ENCODE assay signal across 16 cellular contexts in the genomic region with DNA sequence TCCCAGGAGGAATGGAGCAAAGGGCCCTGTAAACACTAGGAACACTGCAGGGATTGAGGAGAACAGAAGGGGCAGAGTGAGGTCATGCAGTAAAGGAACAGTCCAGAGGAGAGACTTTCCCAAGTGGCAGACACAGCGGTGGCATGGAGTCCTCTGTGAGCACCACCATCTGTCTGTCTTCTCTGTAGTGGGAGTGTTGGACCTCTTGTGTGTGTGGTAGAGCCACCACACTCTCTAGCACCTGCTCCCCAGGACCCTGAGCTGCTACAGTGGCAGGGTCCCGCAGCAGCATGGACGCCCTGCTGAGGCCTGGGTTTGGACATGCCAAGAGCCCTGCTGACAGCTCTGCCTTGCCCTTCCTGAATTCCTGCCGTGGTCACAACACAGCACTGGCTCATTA.
DNase-seq lines count a peak whose midpoint lies in the region; ATAC-seq lines count a peak whose summit lies in the region.
"Had no signal": no experiment of that assay in that cellular context is flagged by ENCODE, and none has a peak within 500 bp of the region (broad histone marks: within the 10 kb centered on the region; RNA-seq: fewer than 3 reads in every experiment).

No MANE protein-coding gene starts in this region.

- H3K9ac ChIP-seq in neuronal stem cell (ENCODE audit: low read depth, low read length, poor library complexity) = no peak overlapping the region
- H3K9ac ChIP-seq: BLaER1 had no signal

- H3K79me1 ChIP-seq in neuronal stem cell (ENCODE audit: low read depth, low read length) = no peaks in the 10 kb centered on the region

- peaks cover 0 to 14% (median 0%) of the 10 kb centered on the region in 3 experiments for H3K27me3 ChIP-seq in neuronal stem cell (ENCODE audit: control insufficient read depth in 3 of 3, insufficient read depth in 3 of 3, low read depth in 1 of 3, low read length in 3 of 3)
- H3K27me3 ChIP-seq: BLaER1 had no signal

- DNase-seq in NCI-H2171 treated with DMSO at 0.1 percent for 48 hours (lab: John Stamatoyannopoulos, UW) (peak; percentile 12), NCI-H2171 (lab: John Stamatoyannopoulos, UW) (no peak), NCI-H69 (lab: John Stamatoyannopoulos, UW) (peak; percentile 16), neuronal stem cell (ENCODE audit: low spot score) (no peak)
- no peak for DNase-seq in central memory CD4-positive, alpha-beta T cell
- DNase-seq: 8988T; CD4-positive, alpha-beta memory T cell; DMS53; DND-41; EL; HCEC 1CT; HFFc6 had no signal

- H3K23ac ChIP-seq in neuronal stem cell (ENCODE audit: low read depth, low read length, poor library complexity) = no peak overlapping the region

- no peak overlapping the region for H2BK5ac ChIP-seq in neuronal stem cell (ENCODE audit: low read length)

- peak overlapping the region; percentile 24 for H2AK5ac ChIP-seq in neuronal stem cell (ENCODE audit: low read depth, low read length)

- WGBS in neuronal stem cell (ENCODE audit: extremely low coverage in 2 of 2, insufficient read length in 2 of 2, insufficient replicate concordance in 1 of 2), 2 donors = no CpG with 5 or more reads among the region's 4 CpGs

- no peaks in the 10 kb centered on the region for H3K4me1 ChIP-seq in neuronal stem cell (ENCODE audit: control insufficient read depth in 2 of 2, insufficient read depth in 1 of 2, low read depth in 1 of 2, low read length in 2 of 2)

- no peak overlapping the region for H4K8ac ChIP-seq in neuronal stem cell (ENCODE audit: low read depth, low read length)

- ATAC-seq in HG02981 (IDR thresholded peaks at IDR 0.05; ENCODE audit: unreplicated experiment) (no peak), GM21825 (IDR thresholded peaks at IDR 0.05; ENCODE audit: unreplicated experiment) (no peak)
- ATAC-seq: GM12878 had no signal

- H3K4ac ChIP-seq in neuronal stem cell (ENCODE audit: low read length) = no peak overlapping the region

- H2BK12ac ChIP-seq in neuronal stem cell (ENCODE audit: low read length) = no peak overlapping the region

- no peak overlapping the region for H3K14ac ChIP-seq in neuronal stem cell (ENCODE audit: low read length)

- H2AFZ ChIP-seq in neuronal stem cell (ENCODE audit: low read length) = no peak overlapping the region

- H3K27ac ChIP-seq in neuronal stem cell (replicated peaks; ENCODE audit: low read length) = no peak overlapping the region
- H3K27ac ChIP-seq: BLaER1 had no signal

- H2BK120ac ChIP-seq in neuronal stem cell (ENCODE audit: low read depth, low read length) = no peak overlapping the region

- no peak overlapping the region for H3K18ac ChIP-seq in neuronal stem cell (ENCODE audit: low read length)

- H3K4me2 ChIP-seq in neuronal stem cell (ENCODE audit: insufficient read depth, low read length, poor library complexity, severe bottlenecking) = no peak overlapping the region
- H3K4me2 ChIP-seq: BLaER1 had no signal

- no peak overlapping the region for H2BK15ac ChIP-seq in neuronal stem cell (ENCODE audit: low read length)

- no peak overlapping the region for H3K4me3 ChIP-seq in neuronal stem cell (ENCODE audit: low read length in 2 of 2)
- H3K4me3 ChIP-seq: BLaER1, GM12878 had no signal

- H4K91ac ChIP-seq in neuronal stem cell (ENCODE audit: low read depth, low read length, poor library complexity) = no peak overlapping the region

- H3K9me3 ChIP-seq in neuronal stem cell (replicated peaks in 1 of 2; ENCODE audit: control insufficient read depth in 2 of 2, insufficient read depth in 1 of 2, low read depth in 1 of 2, low read length in 2 of 2) = no peaks in the 10 kb centered on the region
- H3K9me3 ChIP-seq: BLaER1 had no signal

- H3K36me3 ChIP-seq in neuronal stem cell (replicated peaks in 1 of 2; ENCODE audit: control insufficient read depth in 2 of 2, insufficient read depth in 2 of 2, low read length in 2 of 2) = no peaks in the 10 kb centered on the region
- H3K36me3 ChIP-seq: BLaER1 had no signal

Comparison
In these comparisons a context has a peak if more than half of its experiments do, and no peak if none do; other contexts are left out.
1. DNase-seq: peak in NCI-H2171 treated with DMSO at 0.1 percent for 48 hours (single experiment) and NCI-H69 (single experiment); none in NCI-H2171 (single experiment), neuronal stem cell (single experiment) and central memory CD4-positive, alpha-beta T cell (single experiment).